13 cellular contexts compared by ENCODE assay signal in genomic region chr5:151678146-151678545, GRCh38. TPM values are rescaled to one million over a fixed set of nuclear protein-coding genes. Genes with fewer than 3 reads are reported as not detected.
A peak's percentile ranks its signal among the peaks of the same experiment; 100 is the strongest.
DNase-seq lines count a peak whose midpoint lies in the region; ATAC-seq and TF ChIP-seq lines count a peak whose summit lies in the region.
"Had no signal": no experiment of that assay in that cellular context is flagged by ENCODE, and none has a peak within 500 bp of the region (broad histone marks: within the 10 kb centered on the region; RNA-seq: fewer than 3 reads in every experiment).

No MANE protein-coding gene starts in this region.

- H3K4me1 ChIP-seq in ascending aorta (peaks cover 42 to 94% of the 10 kb centered on the region in 2 donors), heart right ventricle (peaks cover 38 to 98% (median 96%) of the 10 kb centered on the region in 9 donors), psoas muscle (peaks cover 90% of the 10 kb centered on the region)

- DNase-seq in AG10803 (ENCODE audit: low read depth) (peak; percentile 82), ascending aorta (ENCODE audit: low spot score in 2 of 2) (no peak), heart right ventricle (peak; percentile 48 to 54), psoas muscle (peak in 1 of 2 donors; percentile 63), GM10266 (ENCODE audit: extremely low spot score) (no peak)
- no peak for DNase-seq in activated naive CD4-positive, alpha-beta T cell treated with anti-CD3 and anti-CD28 coated beads, Interleukin-2, amount 50 U/mL, for 16 hours
- DNase-seq: AML-193; left colon; NCI-H1105 treated with DMSO at 0.1 percent for 48 hours; OCI-M1; stimulated activated CD4-positive, alpha-beta T cell treated with anti-CD3 and anti-CD28 coated beads, Interleukin-2, amount 100 ng/mL, for 48 hours had no signal

- H3K4me3 ChIP-seq in AG10803 (ENCODE audit: low read length) (peak overlapping the region; percentile 100), ascending aorta (peak overlapping the region; percentile 28 to 50), heart right ventricle (peak overlapping the region in 6 of 10 donors; percentile 10 to 78 (median 22)), psoas muscle (peak overlapping the region; percentile 3)

- intact Hi-C loops in ascending aorta (cut with DNase I) (loop anchor here (10.0 kb wide), 2 partner anchors 893 to 1543 kb away; no protein-coding TSS in a partner anchor), heart right ventricle (cut with DNase I) (no loop called here), psoas muscle (cut with DNase I) (loop anchor here in 1 of 2 donors (10.0 kb wide), 1 partner anchor 653 kb away; the partner anchor contains the start of gene GPX3)

- peak overlapping the region; percentile 93 to 98 for H3K27ac ChIP-seq in ascending aorta
- peak overlapping the region; percentile 81 to 95 (median 88) for H3K27ac ChIP-seq in heart right ventricle
- peak overlapping the region; percentile 89 for H3K27ac ChIP-seq in psoas muscle

- WGBS in heart right ventricle, 2 donors = 43 to 56% methylated on average over 5 of the region's 5 CpGs
- 48 to 57% (median 53%) methylated on average over 5 of the region's 5 CpGs for WGBS in psoas muscle, 3 donors

- no peaks in the 10 kb centered on the region for H3K9me3 ChIP-seq in ascending aorta
- H3K9me3 ChIP-seq in heart right ventricle = no peaks in the 10 kb centered on the region
- no peaks in the 10 kb centered on the region for H3K9me3 ChIP-seq in psoas muscle

- TF ChIP-seq CTCF in AG10803 (conservative IDR thresholded peaks at IDR 0.05; ENCODE audit: low read length) = no peak
- no peak for TF ChIP-seq CTCF in ascending aorta (IDR thresholded peaks at IDR 0.05)
- TF ChIP-seq CTCF in heart right ventricle (IDR thresholded peaks at IDR 0.05) = no peak
- no peak for TF ChIP-seq CTCF in psoas muscle (IDR thresholded peaks at IDR 0.05)
- no peak for TF ChIP-seq CTCF in GM10266 (IDR thresholded peaks at IDR 0.05; ENCODE audit: control insufficient read depth, insufficient read depth, low read depth, missing control alignments)

- H3K36me3 ChIP-seq in ascending aorta = peaks cover 27 to 29% of the 10 kb centered on the region in 2 donors
- peaks cover 0 to 51% (median 6%) of the 10 kb centered on the region in 9 donors for H3K36me3 ChIP-seq in heart right ventricle
- H3K36me3 ChIP-seq in psoas muscle (ENCODE audit: insufficient read depth in 1 of 2, low read depth in 1 of 2) = peaks cover 0 to 37% of the 10 kb centered on the region in 2 donors

- H3K27me3 ChIP-seq in ascending aorta (no peaks in the 10 kb centered on the region), heart right ventricle (no peaks in the 10 kb centered on the region), psoas muscle (ENCODE audit: insufficient read depth in 3 of 3, low read length in 2 of 3) (no peaks in the 10 kb centered on the region)

- ATAC-seq in heart right ventricle = peak; percentile 43 to 74 (median 62)
- peak; percentile 28 to 73 (median 45) for ATAC-seq in psoas muscle
- no peak for ATAC-seq in GM19035 (IDR thresholded peaks at IDR 0.05; ENCODE audit: unreplicated experiment)
- no peak for ATAC-seq in HG03432 (IDR thresholded peaks at IDR 0.05; ENCODE audit: unreplicated experiment)
- ATAC-seq: left colon had no signal

RNA-seq across cellular contexts. Expression of gene SPARC, which starts 8.6 kb away (rescaled TPM):
- 935 TPM for total RNA-seq in ascending aorta
- 1,000 to 10,000 TPM in 1 of 10 donors, 100 to 1,000 TPM in 9; 261 to 1,135 (median 456) TPM for total RNA-seq in heart right ventricle
- polyA plus RNA-seq in heart right ventricle = 100 to 1,000 TPM; 144 to 924 TPM
- total RNA-seq in psoas muscle = 100 to 1,000 TPM; 175 to 687 (median 372) TPM
- polyA plus RNA-seq in psoas muscle = 100 to 1,000 TPM; 111 to 331 (median 170) TPM

Comparison
In these comparisons a context has a peak if more than half of its experiments do, and no peak if none do; other contexts are left out.
1. DNase-seq: peak in AG10803 (single experiment) and heart right ventricle (2 of 2); none in ascending aorta (0 of 2), GM10266 (single experiment) and activated naive CD4-positive, alpha-beta T cell treated with anti-CD3 and anti-CD28 coated beads, Interleukin-2, amount 50 U/mL, for 16 hours (single experiment).
2. H3K4me3 ChIP-seq: peak in every context shown above with its lines; median percentile 100 in AG10803; 39 in ascending aorta; 22 in heart right ventricle; 3 in psoas muscle.
3. ATAC-seq: peak in heart right ventricle (8 of 8) and psoas muscle (4 of 4); none in GM19035 (single experiment) and HG03432 (single experiment).
4. Peak in every context shown above with its lines, with median percentiles within 50 percentile points of each other: H3K27ac ChIP-seq.